Comparison of ENCODE assay signal across 7 cellular contexts in the genomic region with DNA sequence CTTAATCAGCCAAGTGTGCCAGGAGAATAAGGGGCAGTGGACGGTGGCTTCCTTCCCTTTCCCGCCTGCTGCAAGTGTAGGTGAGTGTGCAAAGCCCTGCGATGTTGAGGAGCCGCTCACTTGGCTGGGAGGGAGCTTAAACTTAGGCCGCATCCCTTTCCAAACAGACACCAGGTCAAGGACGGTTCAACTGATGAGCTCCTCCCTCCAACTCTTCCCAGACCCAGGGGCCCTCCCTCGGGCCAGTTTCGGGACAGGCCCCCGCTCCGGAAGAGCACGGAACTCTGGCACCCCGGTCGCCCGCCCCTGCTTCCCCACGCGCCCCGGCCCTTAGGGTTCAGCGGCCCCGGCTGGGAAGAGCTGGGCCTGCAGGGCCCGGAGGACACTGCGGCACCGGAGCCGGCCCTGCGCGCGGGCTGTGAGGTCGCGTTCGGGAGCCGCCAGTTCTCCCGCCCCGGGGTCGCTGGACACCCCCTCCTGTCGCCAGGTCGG. TPM values are rescaled to one million over a fixed set of nuclear protein-coding genes. Genes with fewer than 3 reads are reported as not detected.
DNase-seq lines count a peak whose midpoint lies in the region; ATAC-seq and TF ChIP-seq lines count a peak whose summit lies in the region.

No MANE protein-coding gene starts in this region.

- no peak for TF ChIP-seq CTCF in GM12865 (IDR thresholded peaks at IDR 0.05; ENCODE audit: insufficient read depth, low read depth, low read length, missing control alignments)
- TF ChIP-seq CTCF in gastrocnemius medialis (IDR thresholded peaks at IDR 0.05 in 4 of 5, conservative IDR thresholded peaks at IDR 0.05 in 1 of 5), result no peak

- peak overlapping the region; percentile 81 for H3K27ac ChIP-seq in KOPT-K1 (ENCODE audit: low read depth, low read length, poor library complexity, severe bottlenecking)
- peak overlapping the region; percentile 90 to 98 (median 92) for H3K27ac ChIP-seq in gastrocnemius medialis

- DNase-seq in GM12865 (ENCODE audit: low read depth) (peak; percentile 47), hepatic stellate cell (ENCODE audit: low spot score) (peak; percentile 56), gastrocnemius medialis (no peak), hippocampal formation (lab: John Stamatoyannopoulos, UW) (no peak)
- peak; percentile 44 to 72 for DNase-seq in activated naive CD4-positive, alpha-beta T cell treated with anti-CD3 and anti-CD28 coated beads, Interleukin-2, amount 50 U/mL, for 72 hours (ENCODE audit: low spot score in 2 of 2)

- peaks cover 41 to 42% of the 10 kb centered on the region in 2 donors for H3K36me3 Mint-ChIP-seq in activated naive CD4-positive, alpha-beta T cell treated with anti-CD3 and anti-CD28 coated beads, Interleukin-2, amount 50 U/mL, for 72 hours

- H3K36me3 ChIP-seq in KOPT-K1 (ENCODE audit: insufficient read depth, low read length) (peaks cover 49% of the 10 kb centered on the region), gastrocnemius medialis (peaks cover 0 to 39% of the 10 kb centered on the region in 2 donors)

- H3K4me3 ChIP-seq in GM12865 (ENCODE audit: low read depth, low read length), result peak overlapping the region; percentile 65
- peak overlapping the region; percentile 84 to 99 (median 98) for H3K4me3 ChIP-seq in gastrocnemius medialis

- TF ChIP-seq POLR2A in gastrocnemius medialis (IDR thresholded peaks at IDR 0.05), result no peak

- no peaks in the 10 kb centered on the region for H3K27me3 ChIP-seq in gastrocnemius medialis

- ATAC-seq in GM21723 (IDR thresholded peaks at IDR 0.05; ENCODE audit: unreplicated experiment) (peak; percentile 29), gastrocnemius medialis (peak; percentile 1 to 17)
- peak; percentile 31 to 71 for ATAC-seq in activated naive CD4-positive, alpha-beta T cell treated with anti-CD3 and anti-CD28 coated beads, Interleukin-2, amount 50 U/mL, for 72 hours

- no peaks in the 10 kb centered on the region for H3K9me3 Mint-ChIP-seq in activated naive CD4-positive, alpha-beta T cell treated with anti-CD3 and anti-CD28 coated beads, Interleukin-2, amount 50 U/mL, for 72 hours

- in situ Hi-C loops in gastrocnemius medialis (cut with MboI; ENCODE audit: low sequenced_read_pairs in 4 of 4), result no loop called here

- H3K27ac Mint-ChIP-seq in activated naive CD4-positive, alpha-beta T cell treated with anti-CD3 and anti-CD28 coated beads, Interleukin-2, amount 50 U/mL, for 72 hours, result peak overlapping the region; percentile 84 to 90

- H3K9me3 ChIP-seq in KOPT-K1 (ENCODE audit: insufficient read depth, low read length, poor library complexity, severe bottlenecking) (no peaks in the 10 kb centered on the region), gastrocnemius medialis (no peaks in the 10 kb centered on the region)

- H3K4me1 ChIP-seq in gastrocnemius medialis, result peaks cover 16 to 34% of the 10 kb centered on the region in 2 donors

- intact Hi-C loops in gastrocnemius medialis (cut with DNase I; ENCODE audit: low total_unique reads), result no loop called here

RNA-seq across cellular contexts. Expression of a gene that starts 0.5 kb away (rescaled TPM):
- total RNA-seq in activated naive CD4-positive, alpha-beta T cell treated with anti-CD3 and anti-CD28 coated beads, Interleukin-2, amount 50 U/mL, for 72 hours, result 10 to 100 TPM; 60.4 to 69.6 TPM
- 100 to 1,000 TPM in 1 of 4 donors, 10 to 100 TPM in 3; 67.8 to 106 (median 75.3) TPM for total RNA-seq in gastrocnemius medialis

RNA-seq across cellular contexts. Expression of a gene that starts 2.1 kb away (rescaled TPM):
- 10 to 100 TPM; 32.3 to 32.6 TPM for total RNA-seq in activated naive CD4-positive, alpha-beta T cell treated with anti-CD3 and anti-CD28 coated beads, Interleukin-2, amount 50 U/mL, for 72 hours
- 100 to 1,000 TPM in 3 of 4 donors, 10 to 100 TPM in 1; 70.8 to 135 (median 106) TPM for total RNA-seq in gastrocnemius medialis

Comparison
In these comparisons a context has a peak if more than half of its experiments do, and no peak if none do; other contexts are left out.
1. DNase-seq: peak in GM12865 (single experiment), activated naive CD4-positive, alpha-beta T cell treated with anti-CD3 and anti-CD28 coated beads, Interleukin-2, amount 50 U/mL, for 72 hours (2 of 2) and hepatic stellate cell (single experiment); none in gastrocnemius medialis (0 of 2) and hippocampal formation (0 of 2).
2. Peak in every context shown above with its lines, with median percentiles within 50 percentile points of each other: ATAC-seq.